ENCODE assay signal across 1 cellular context in genomic region chr6:166770216-166771116, GRCh38.
TF ChIP-seq lines count a peak whose summit lies in the region.

No MANE protein-coding gene starts in this region.

TF ChIP-seq in HepG2, 621 proteins besides CTCF, POLR2A, EP300 and RAD21 (continued from another document):
- TF ChIP-seq REST (IDR thresholded peaks at IDR 0.05; ENCODE audit: borderline replicate concordance in 1 of 2, low read depth in 1 of 2, low read length in 2 of 2) (no peak), HDAC1 (CRISPR knock-in tag; IDR thresholded peaks at IDR 0.05) (no peak), ZSCAN29 (CRISPR knock-in tag; conservative IDR thresholded peaks at IDR 0.05) (no peak), SP5 (CRISPR knock-in tag; IDR thresholded peaks at IDR 0.05; ENCODE audit: borderline replicate concordance, low read depth) (no peak), HOXA5 (CRISPR knock-in tag; IDR thresholded peaks at IDR 0.05) (no peak), KDM5B (CRISPR knock-in tag; IDR thresholded peaks at IDR 0.05; ENCODE audit: borderline replicate concordance) (no peak), GABPA (IDR thresholded peaks at IDR 0.05; ENCODE audit: low read depth, low read length) (no peak), GABPA (CRISPR knock-in tag; IDR thresholded peaks at IDR 0.05; ENCODE audit: low read depth) (no peak), ZFP1 (CRISPR knock-in tag; IDR thresholded peaks at IDR 0.05) (no peak), KMT2B (CRISPR knock-in tag; IDR thresholded peaks at IDR 0.05) (no peak), FOXP1 (IDR thresholded peaks at IDR 0.05) (no peak), FOXP1 (CRISPR knock-in tag; IDR thresholded peaks at IDR 0.05) (no peak), HOMEZ (CRISPR knock-in tag; IDR thresholded peaks at IDR 0.05; ENCODE audit: low read depth) (no peak), ARNT (IDR thresholded peaks at IDR 0.05) (no peak), PCBP1 (IDR thresholded peaks at IDR 0.05; ENCODE audit: borderline replicate concordance, low read depth, low read length) (no peak), ZBTB3 (CRISPR knock-in tag; IDR thresholded peaks at IDR 0.05; ENCODE audit: borderline replicate concordance, low read depth) (no peak), ZC3H13 (CRISPR knock-in tag; IDR thresholded peaks at IDR 0.05) (no peak)
